In the genomic region with DNA sequence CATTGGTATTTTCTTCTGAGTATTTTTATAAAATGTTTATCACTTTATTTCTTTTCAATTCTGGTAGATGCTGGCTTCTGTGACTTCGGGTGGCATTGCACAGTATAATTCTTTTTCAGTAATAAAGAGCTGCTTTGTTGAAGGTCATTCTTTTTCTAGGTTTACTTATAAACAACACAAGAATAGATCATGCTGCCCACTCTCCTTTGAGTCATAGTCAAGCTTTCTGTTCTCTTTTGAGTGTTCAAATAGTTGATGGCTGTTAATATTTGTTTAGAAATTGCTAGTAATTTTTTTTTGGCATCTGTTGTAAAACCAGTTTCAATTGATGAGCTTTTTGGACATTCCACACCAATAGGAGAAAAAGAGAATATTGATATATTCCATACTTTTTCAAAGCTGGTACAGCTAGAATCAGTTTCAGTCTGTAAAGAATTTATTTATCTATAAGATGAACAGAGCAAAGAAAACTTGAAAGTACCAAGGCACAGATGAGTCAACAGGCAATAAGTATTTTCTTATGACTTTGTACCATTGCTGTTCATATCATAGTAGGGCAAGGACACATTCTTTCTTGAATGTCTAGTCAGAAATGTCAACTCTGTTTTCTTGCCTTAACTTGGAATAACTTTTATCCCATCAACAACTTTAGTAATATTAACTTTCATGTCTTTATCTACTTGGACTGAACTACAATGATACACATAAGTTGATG, we compare ENCODE assay signal across 20 cellular contexts.
A peak's percentile ranks its signal among the peaks of the same experiment; 100 is the strongest.
DNase-seq lines count a peak whose midpoint lies in the region; ATAC-seq and TF ChIP-seq lines count a peak whose summit lies in the region.
"Had no signal": no experiment of that assay in that cellular context is flagged by ENCODE, and none has a peak within 500 bp of the region (broad histone marks: within the 10 kb centered on the region; RNA-seq: fewer than 3 reads in every experiment).

No MANE protein-coding gene starts in this region.

- no peaks in the 10 kb centered on the region for H3K4me1 Mint-ChIP-seq in effector memory CD8-positive, alpha-beta T cell (ENCODE audit: low read depth in 2 of 2)
- H3K4me1 Mint-ChIP-seq: activated CD4-positive, alpha-beta T cell treated with anti-CD3 and anti-CD28 coated beads, Interleukin-2, amount 10 ng/mL, durations not matched to agents 7 days and 5 days; central memory CD8-positive, alpha-beta T cell; stimulated activated naive B cell treated with anti-CD40 and anti-IgM and Interleukin-4, amounts not matched to agents 10 μg/mL and 1 μg/mL and 100 μg/mL, for 72 hours had no signal

- no peak overlapping the region for H3K27ac Mint-ChIP-seq in effector memory CD8-positive, alpha-beta T cell
- H3K27ac Mint-ChIP-seq: activated CD4-positive, alpha-beta T cell treated with anti-CD3 and anti-CD28 coated beads, Interleukin-2, amount 10 ng/mL, durations not matched to agents 7 days and 5 days; stimulated activated naive B cell treated with anti-CD40 and anti-IgM and Interleukin-4, amounts not matched to agents 10 μg/mL and 1 μg/mL and 100 μg/mL, for 72 hours had no signal

- H3K9me3 Mint-ChIP-seq in effector memory CD8-positive, alpha-beta T cell, result peaks cover 14% of the 10 kb centered on the region in 2 donors
- H3K9me3 Mint-ChIP-seq: activated CD4-positive, alpha-beta T cell treated with anti-CD3 and anti-CD28 coated beads, Interleukin-2, amount 10 ng/mL, durations not matched to agents 7 days and 5 days had no signal

- DNase-seq in T-helper 9 cell (no peak), CD1c-positive myeloid dendritic cell (ENCODE audit: extremely low spot score) (no peak)
- DNase-seq in activated CD8-positive, alpha-beta memory T cell treated with anti-CD3 and anti-CD28 coated beads for 24 hours, result no peak
- DNase-seq in effector memory CD8-positive, alpha-beta T cell, result no peak
- DNase-seq: activated CD4-positive, alpha-beta T cell treated with anti-CD3 and anti-CD28 coated beads, Interleukin-2, amount 10 ng/mL, durations not matched to agents 7 days and 5 days; aorta; effector CD8-positive, alpha-beta T cell; glutamatergic neuron; Kasumi-1; NCI-H1105; NCI-H526 treated with DMSO at 0.1 percent for 48 hours; Right ventricle myocardium superior; stimulated activated CD4-positive, alpha-beta T cell treated with anti-CD3 and anti-CD28 coated beads, Interleukin-15, amount 100 ng/mL, for 24 hours; stimulated activated naive B cell treated with anti-CD40 and anti-IgM and Interleukin-4, amounts not matched to agents 10 μg/mL and 1 μg/mL and 100 μg/mL, for 72 hours; tibial artery had no signal

- TF ChIP-seq POLR2A in GM18505 (IDR thresholded peaks at IDR 0.05; ENCODE audit: borderline replicate concordance, extremely low read depth, insufficient read depth, insufficient read length), result no peak

- H3K36me3 Mint-ChIP-seq in effector memory CD8-positive, alpha-beta T cell (ENCODE audit: insufficient read depth), result no peaks in the 10 kb centered on the region
- H3K36me3 Mint-ChIP-seq: stimulated activated naive B cell treated with anti-CD40 and anti-IgM and Interleukin-4, amounts not matched to agents 10 μg/mL and 1 μg/mL and 100 μg/mL, for 72 hours had no signal

- H3K4me3 Mint-ChIP-seq in effector memory CD8-positive, alpha-beta T cell, result no peak overlapping the region
- H3K4me3 Mint-ChIP-seq: activated CD4-positive, alpha-beta T cell treated with anti-CD3 and anti-CD28 coated beads, Interleukin-2, amount 10 ng/mL, durations not matched to agents 7 days and 5 days; central memory CD8-positive, alpha-beta T cell; stimulated activated naive B cell treated with anti-CD40 and anti-IgM and Interleukin-4, amounts not matched to agents 10 μg/mL and 1 μg/mL and 100 μg/mL, for 72 hours had no signal

- H3K27me3 Mint-ChIP-seq in effector memory CD8-positive, alpha-beta T cell, result no peaks in the 10 kb centered on the region
- H3K27me3 Mint-ChIP-seq: activated CD4-positive, alpha-beta T cell treated with anti-CD3 and anti-CD28 coated beads, Interleukin-2, amount 10 ng/mL, durations not matched to agents 7 days and 5 days; central memory CD8-positive, alpha-beta T cell; stimulated activated naive B cell treated with anti-CD40 and anti-IgM and Interleukin-4, amounts not matched to agents 10 μg/mL and 1 μg/mL and 100 μg/mL, for 72 hours had no signal

- ATAC-seq in GM18505 (IDR thresholded peaks at IDR 0.05; ENCODE audit: unreplicated experiment) (peak; percentile 52), GM19043 (IDR thresholded peaks at IDR 0.05; ENCODE audit: low read depth, unreplicated experiment) (peak; percentile 58), HG02642 (IDR thresholded peaks at IDR 0.05; ENCODE audit: poor library complexity, unreplicated experiment) (peak; percentile 61), HG03175 (IDR thresholded peaks at IDR 0.05; ENCODE audit: unreplicated experiment) (peak; percentile 58)
- ATAC-seq in effector memory CD8-positive, alpha-beta T cell (replicated peaks), result no peak
